In the genomic region with DNA sequence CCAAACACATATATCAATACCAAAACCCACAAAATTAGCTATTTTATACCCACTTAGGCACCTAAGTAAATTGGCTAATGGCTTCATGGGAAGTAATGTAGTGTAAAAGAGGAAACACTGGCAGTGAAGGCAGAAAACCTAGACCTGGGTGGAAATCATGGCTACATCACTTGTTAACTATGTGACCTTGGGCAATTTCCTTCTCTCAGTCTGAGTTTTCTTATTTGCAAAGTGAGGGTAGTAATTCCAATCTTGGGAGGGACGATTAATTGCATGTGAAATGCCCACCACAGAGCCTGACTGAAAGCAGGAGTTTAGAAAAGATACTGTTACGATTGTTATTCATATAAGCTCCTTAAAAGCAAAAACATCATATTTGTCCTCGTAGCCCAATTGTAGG, we compare ENCODE assay signal across 15 cellular contexts. TPM values are rescaled to one million over a fixed set of nuclear protein-coding genes. Genes with fewer than 3 reads are reported as not detected.
DNase-seq lines count a peak whose midpoint lies in the region; FAIRE-seq and TF ChIP-seq lines count a peak whose summit lies in the region.
"Had no signal": no experiment of that assay in that cellular context is flagged by ENCODE, and none has a peak within 500 bp of the region (broad histone marks: within the 10 kb centered on the region; RNA-seq: fewer than 3 reads in every experiment).

No MANE protein-coding gene starts in this region.

- no peak overlapping the region for H3K23ac ChIP-seq in mesendoderm (ENCODE audit: low read length)

- peaks cover 73% of the 10 kb centered on the region for H3K79me2 ChIP-seq in mesendoderm (ENCODE audit: control insufficient read depth, insufficient read depth, low read length)

- H3K4me1 Mint-ChIP-seq in brain, result peaks cover 37% of the 10 kb centered on the region
- peaks cover 21% of the 10 kb centered on the region for H3K4me1 Mint-ChIP-seq in MCF 10A (ENCODE audit: insufficient read depth, unreplicated experiment)

- H3K9me3 Mint-ChIP-seq in brain, result no peaks in the 10 kb centered on the region
- no peaks in the 10 kb centered on the region for H3K9me3 Mint-ChIP-seq in MCF 10A (ENCODE audit: unreplicated experiment)
- H3K9me3 Mint-ChIP-seq: activated CD4-positive, alpha-beta T cell treated with anti-CD3 and anti-CD28 coated beads, Interleukin-2, amount 10 ng/mL, durations not matched to agents 24 days and 14 days; activated naive CD8-positive, alpha-beta T cell treated with anti-CD3 and anti-CD28 coated beads, Interleukin-2, amount 50 U/mL, for 24 hours had no signal

- H3K27ac Mint-ChIP-seq in brain (peak overlapping the region in 4 of 5 experiments; percentile 27 to 59 (median 40)), MCF 10A (ENCODE audit: low read depth, unreplicated experiment) (no peak overlapping the region)
- H3K27ac Mint-ChIP-seq: activated CD4-positive, alpha-beta T cell treated with anti-CD3 and anti-CD28 coated beads, Interleukin-2, amount 10 ng/mL, durations not matched to agents 24 days and 14 days; activated naive CD8-positive, alpha-beta T cell treated with anti-CD3 and anti-CD28 coated beads, Interleukin-2, amount 50 U/mL, for 24 hours had no signal

- no peak overlapping the region for H2BK15ac ChIP-seq in mesendoderm (replicated peaks; ENCODE audit: low read depth)

- H3K36me3 ChIP-seq in BLaER1 treated with 17β-estradiol and CSF1 and Interleukin-3, amounts not matched to agents 10 nM and 100 nM, result peaks cover 23 to 73% (median 56%) of the 10 kb centered on the region in 11 experiments
- H3K36me3 ChIP-seq in mesendoderm (ENCODE audit: control insufficient read depth, insufficient read depth, low read length) (no peaks in the 10 kb centered on the region), kidney (ENCODE audit: control insufficient read depth in 1 of 2, insufficient read depth in 2 of 2, low read length in 2 of 2) (no peaks in the 10 kb centered on the region)

- DNase-seq in LHCN-M2 (ENCODE audit: low read depth) (peak; percentile 10), mesendoderm (peak; percentile 41), kidney (no peak), MCF 10A (ENCODE audit: unreplicated experiment) (no peak), hippocampal formation (lab: John Stamatoyannopoulos, UW) (no peak)
- no peak for DNase-seq in NK-92 treated with Interleukin-12 subunit alpha and Interleukin-12 subunit beta, amount 100 ng/mL, for 24 hours (lab: John Stamatoyannopoulos, UW)
- DNase-seq: activated CD4-positive, alpha-beta T cell treated with anti-CD3 and anti-CD28 coated beads, Interleukin-2, amount 10 ng/mL, durations not matched to agents 24 days and 14 days; activated naive CD8-positive, alpha-beta T cell treated with anti-CD3 and anti-CD28 coated beads, Interleukin-2, amount 50 U/mL, for 24 hours; COR-L47; KG1; left ventricle myocardium superior; NCI-H446; SJCRH30 had no signal

- POLR2A ChIA-PET in MCF 10A (lab: Yijun Ruan, JAX), result interaction anchor here (0.6 to 1.6 kb wide), 9 partner anchors 8 to 121 kb away, joined by 3 to 5 read pairs (median 3); a partner anchor contains a TSS

- H3K27ac ChIP-seq in BLaER1 treated with 17β-estradiol and CSF1 and Interleukin-3, amounts not matched to agents 10 nM and 100 nM, result 0 out of 22 replicates have a peak overlapping the region, but pooled peaks of 1 of the 11 experiments have one; percentile 2
- H3K27ac ChIP-seq in mesendoderm (ENCODE audit: low read depth, low read length), result no peak overlapping the region
- no peak overlapping the region for H3K27ac ChIP-seq in kidney (ENCODE audit: low read depth in 2 of 2, low read length in 2 of 2)
- H3K27ac ChIP-seq: SJCRH30 had no signal

- no peak for TF ChIP-seq CTCF in brain (conservative IDR thresholded peaks at IDR 0.05)
- no peak for TF ChIP-seq CTCF in kidney (IDR thresholded peaks at IDR 0.05; ENCODE audit: borderline replicate concordance, extremely low read depth, insufficient read depth)
- TF ChIP-seq CTCF in MCF 10A (IDR thresholded peaks at IDR 0.05; ENCODE audit: unreplicated experiment), result no peak

- intact Hi-C loops in kidney (cut with DNase I), result no loop called here
- intact Hi-C loops in MCF 10A (cut with micrococcal nuclease), result loop anchor here (10.0 kb wide), 2 partner anchors 58 to 72 kb away; a partner anchor contains a TSS

- no peak overlapping the region for H2BK120ac ChIP-seq in mesendoderm (ENCODE audit: low read depth, low read length)

- no peaks in the 10 kb centered on the region for H3K27me3 ChIP-seq in BLaER1 treated with 17β-estradiol and CSF1 and Interleukin-3, amounts not matched to agents 10 nM and 100 nM
- H3K27me3 ChIP-seq in mesendoderm (ENCODE audit: insufficient read depth, low read length, poor library complexity), result no peaks in the 10 kb centered on the region
- H3K27me3 ChIP-seq: SJCRH30 had no signal

- H3K36me3 Mint-ChIP-seq in brain (peaks cover 25% of the 10 kb centered on the region), MCF 10A (ENCODE audit: insufficient read depth, unreplicated experiment) (no peaks in the 10 kb centered on the region)

- WGBS in mesendoderm (ENCODE audit: extremely low coverage, insufficient coverage, low lambda C conversion rate), result no CpG with 5 or more reads among the region's 3 CpGs

- H3K4me3 ChIP-seq in BLaER1 treated with 17β-estradiol and CSF1 and Interleukin-3, amounts not matched to agents 10 nM and 100 nM, result no peak overlapping the region
- H3K4me3 ChIP-seq in mesendoderm (ENCODE audit: low read length) (no peak overlapping the region), kidney (ENCODE audit: low read length in 2 of 2) (no peak overlapping the region)
- H3K4me3 ChIP-seq: SJCRH30 had no signal

- CTCF ChIA-PET in MCF 10A (lab: Yijun Ruan, JAX), result interaction anchor here (1.1 to 2.9 kb wide), 2 partner anchors 30 to 64 kb away, joined by 4 to 9 read pairs; no protein-coding TSS in a partner anchor

- no peak overlapping the region for H4K5ac ChIP-seq in mesendoderm (ENCODE audit: low read length)

- H3K9me3 ChIP-seq in BLaER1 treated with 17β-estradiol and CSF1 and Interleukin-3, amounts not matched to agents 10 nM and 100 nM (replicated peaks in 1 of 11), result no peaks in the 10 kb centered on the region
- H3K9me3 ChIP-seq in kidney (ENCODE audit: control insufficient read depth in 1 of 2, low read length in 2 of 2), result no peaks in the 10 kb centered on the region
- H3K9me3 ChIP-seq: SJCRH30 had no signal

- peaks cover 47 to 97% (median 94%) of the 10 kb centered on the region in 11 experiments for H4K20me1 ChIP-seq in BLaER1 treated with 17β-estradiol and CSF1 and Interleukin-3, amounts not matched to agents 10 nM and 100 nM

- H2BK5ac ChIP-seq in mesendoderm (ENCODE audit: low read length), result no peak overlapping the region

- H4K8ac ChIP-seq in mesendoderm (ENCODE audit: low read depth, low read length), result no peak overlapping the region

- no peak for FAIRE-seq in kidney (lab: Jason Lieb, UNC)

- no peak overlapping the region for H3K56ac ChIP-seq in mesendoderm (ENCODE audit: low read length)

- H3K4ac ChIP-seq in mesendoderm (ENCODE audit: low read depth, low read length), result no peak overlapping the region

- H3K9ac ChIP-seq in BLaER1 treated with 17β-estradiol and CSF1 and Interleukin-3, amounts not matched to agents 10 nM and 100 nM, result no peak overlapping the region
- H3K9ac ChIP-seq in mesendoderm (ENCODE audit: low read length) (no peak overlapping the region), kidney (ENCODE audit: low read length in 2 of 2) (no peak overlapping the region)

- H3K79me1 ChIP-seq in mesendoderm (ENCODE audit: low read length), result peaks cover 4% of the 10 kb centered on the region

- H3K4me2 ChIP-seq in BLaER1 treated with 17β-estradiol and CSF1 and Interleukin-3, amounts not matched to agents 10 nM and 100 nM, result peak overlapping the region in 7 of 11 experiments; percentile 6 to 60 (median 18); a peak in 6 of 22 replicates
- H3K4me2 ChIP-seq in mesendoderm (ENCODE audit: low read length), result no peak overlapping the region

- no peak overlapping the region for H3K18ac ChIP-seq in mesendoderm (ENCODE audit: low read length)

- H3K27me3 Mint-ChIP-seq in brain (peaks cover 4% of the 10 kb centered on the region), MCF 10A (ENCODE audit: insufficient read depth, unreplicated experiment) (no peaks in the 10 kb centered on the region)
- H3K27me3 Mint-ChIP-seq: activated CD4-positive, alpha-beta T cell treated with anti-CD3 and anti-CD28 coated beads, Interleukin-2, amount 10 ng/mL, durations not matched to agents 24 days and 14 days; activated naive CD8-positive, alpha-beta T cell treated with anti-CD3 and anti-CD28 coated beads, Interleukin-2, amount 50 U/mL, for 24 hours had no signal

- H2AK5ac ChIP-seq in mesendoderm (ENCODE audit: low read length), result no peak overlapping the region

- peaks cover 22 to 67% (median 39%) of the 10 kb centered on the region in 10 experiments for H3K4me1 ChIP-seq in BLaER1 treated with 17β-estradiol and CSF1 and Interleukin-3, amounts not matched to agents 10 nM and 100 nM
- H3K4me1 ChIP-seq in mesendoderm (ENCODE audit: control insufficient read depth, low read depth, low read length), result peaks cover 7% of the 10 kb centered on the region
- peaks cover 3 to 4% of the 10 kb centered on the region in 2 donors for H3K4me1 ChIP-seq in kidney (ENCODE audit: control insufficient read depth in 1 of 2, insufficient read depth in 1 of 2, low read depth in 1 of 2, low read length in 2 of 2)

- BruUV-seq in MCF 10A (replicated peaks; lab: Mats Ljungman, UMichigan), result no TSS peak

- H3K4me3 Mint-ChIP-seq in brain (peak overlapping the region in 4 of 5 experiments; percentile 6 to 76 (median 32)), MCF 10A (ENCODE audit: unreplicated experiment) (no peak overlapping the region)
- H3K4me3 Mint-ChIP-seq: activated CD4-positive, alpha-beta T cell treated with anti-CD3 and anti-CD28 coated beads, Interleukin-2, amount 10 ng/mL, durations not matched to agents 24 days and 14 days; activated naive CD8-positive, alpha-beta T cell treated with anti-CD3 and anti-CD28 coated beads, Interleukin-2, amount 50 U/mL, for 24 hours had no signal

RNA-seq across cellular contexts. Expression of a gene that starts 6.1 kb away (rescaled TPM):
- 23.5 and 25.0 TPM in 2 replicates for total RNA-seq in LHCN-M2 (2014; rRNA removed)
- polyA plus RNA-seq in LHCN-M2 (2012), result 26.4 TPM
- 23.4 TPM for polyA plus RNA-seq in brain (ENCODE audit: insufficient read depth, low read depth, low replicate concordance)
- 33.3 TPM for polyA plus RNA-seq in mesendoderm (2013, experiment 1 of 2)
- polyA plus RNA-seq in mesendoderm (2013, experiment 2 of 2), result 33.4 TPM
- total RNA-seq in kidney, result 52.5 TPM
- 15.3 TPM for polyA plus RNA-seq in kidney (ENCODE audit: insufficient read depth, low read depth, low replicate concordance)
- 31.6 and 33.0 TPM in 2 replicates for total RNA-seq in MCF 10A (2022)

RNA-seq across cellular contexts. Expression of a gene that starts 52.5 kb away (rescaled TPM):
- total RNA-seq in LHCN-M2 (2014; rRNA removed), result 34.3 and 43.9 TPM in 2 replicates
- polyA plus RNA-seq in LHCN-M2 (2012), result 25.2 TPM
- 21.8 TPM for polyA plus RNA-seq in brain (ENCODE audit: insufficient read depth, low read depth, low replicate concordance)
- 23.3 TPM for polyA plus RNA-seq in mesendoderm (2013, experiment 1 of 2)
- polyA plus RNA-seq in mesendoderm (2013, experiment 2 of 2), result 23.1 TPM
- total RNA-seq in kidney, result 24.1 TPM
- polyA plus RNA-seq in kidney (ENCODE audit: insufficient read depth, low read depth, low replicate concordance), result 37.4 TPM
- 23.9 and 28.9 TPM in 2 replicates for total RNA-seq in MCF 10A (2022)

Comparison
In these comparisons a context has a peak if more than half of its experiments do, and no peak if none do; other contexts are left out.
1. DNase-seq: peak in LHCN-M2 (single experiment) and mesendoderm (single experiment); none in kidney (single experiment), MCF 10A (single experiment), hippocampal formation (0 of 2) and NK-92 treated with Interleukin-12 subunit alpha and Interleukin-12 subunit beta, amount 100 ng/mL, for 24 hours (single experiment).